31 cellular contexts compared by ENCODE assay signal in the genomic region with DNA sequence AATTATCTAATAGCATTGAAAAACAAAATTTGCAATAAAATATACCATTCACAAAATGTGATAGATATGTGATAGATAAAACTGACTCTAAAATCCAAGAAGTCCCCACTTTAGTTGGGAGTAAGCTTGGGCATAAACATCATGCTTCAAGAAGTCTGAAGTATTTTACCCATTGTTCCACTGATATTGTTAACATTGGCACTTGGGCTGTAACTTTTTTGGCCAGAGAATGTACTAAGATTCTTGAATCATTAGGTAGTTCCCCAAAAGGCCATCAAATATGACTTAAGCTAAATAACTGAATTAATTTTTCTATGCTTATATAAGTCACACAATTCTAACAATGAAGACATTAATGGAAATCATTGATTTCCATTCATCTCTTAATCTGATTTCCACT.
"Had no signal": no experiment of that assay in that cellular context is flagged by ENCODE, and none has a peak within 500 bp of the region (broad histone marks: within the 10 kb centered on the region; RNA-seq: fewer than 3 reads in every experiment).

No MANE protein-coding gene starts in this region.

- H3K27ac Mint-ChIP-seq: immature natural killer cell; mesothelial cell of epicardium; naive B cell; natural killer cell; nephron progenitor cell; neural progenitor cell; progenitor cell of endocrine pancreas; stimulated activated naive B cell treated with anti-CD40 and anti-IgM and Interleukin-4, amounts not matched to agents 10 μg/mL and 1 μg/mL and 100 μg/mL, for 72 hours had no signal

- H3K36me3 Mint-ChIP-seq: immature natural killer cell; mesothelial cell of epicardium; naive B cell; natural killer cell; neural progenitor cell; stimulated activated naive B cell treated with anti-CD40 and anti-IgM and Interleukin-4, amounts not matched to agents 10 μg/mL and 1 μg/mL and 100 μg/mL, for 72 hours had no signal

- H2AFZ ChIP-seq: neural progenitor cell had no signal

- H3K9me3 ChIP-seq: left ventricle myocardium inferior, neutrophil, ovary, stomach, testis, thyroid gland, transverse colon, upper lobe of left lung, vagina had no signal

- H3K4me3 Mint-ChIP-seq: immature natural killer cell; mesothelial cell of epicardium; naive B cell; natural killer cell; nephron progenitor cell; neural progenitor cell; stimulated activated naive B cell treated with anti-CD40 and anti-IgM and Interleukin-4, amounts not matched to agents 10 μg/mL and 1 μg/mL and 100 μg/mL, for 72 hours had no signal

- ATAC-seq: natural killer cell; right cardiac atrium; sciatic nerve; stimulated activated naive B cell treated with anti-CD40 and anti-IgM and Interleukin-4, amounts not matched to agents 10 μg/mL and 1 μg/mL and 100 μg/mL, for 72 hours; stimulated activated naive CD8-positive, alpha-beta T cell treated with anti-CD3 and anti-CD28 coated beads, Interleukin-15, Interleukin-2, amounts not matched to agents 100 U/mL and 50 U/mL, for 24 hours had no signal

- FAIRE-seq: islet of Langerhans had no signal

- H3K4me1 Mint-ChIP-seq: immature natural killer cell; naive B cell; natural killer cell; nephron progenitor cell; stimulated activated naive B cell treated with anti-CD40 and anti-IgM and Interleukin-4, amounts not matched to agents 10 μg/mL and 1 μg/mL and 100 μg/mL, for 72 hours had no signal

- H3K27me3 ChIP-seq: neural progenitor cell, neutrophil, ovary, stomach, testis, thyroid gland, transverse colon, upper lobe of left lung, vagina had no signal

- H3K27ac ChIP-seq: left ventricle myocardium inferior, neural progenitor cell, neutrophil, ovary, skin epidermis, stomach, testis, thyroid gland, transverse colon, upper lobe of left lung, vagina had no signal

- DNase-seq: hypothalamus; immature natural killer cell; left ventricle myocardium inferior; mesendoderm; naive B cell; natural killer cell; nephron progenitor cell; occipital lobe; ovary; retina; right cardiac atrium; stimulated activated CD4-positive, alpha-beta T cell treated with anti-CD3 and anti-CD28 coated beads, Interleukin-12 subunit alpha, Interleukin-12 subunit beta, amount 100 ng/mL, for 4 hours; stimulated activated CD4-positive, alpha-beta T cell treated with anti-CD3 and anti-CD28 coated beads, Interleukin-15, amount 100 ng/mL, for 24 hours; stimulated activated CD4-positive, alpha-beta T cell treated with anti-CD3 and anti-CD28 coated beads, Interleukin-2, amount 100 ng/mL, for 24 hours; stimulated activated CD4-positive, alpha-beta T cell treated with anti-CD3 and anti-CD28 coated beads, Interleukin-4, amount 100 ng/mL, for 1 hour; stimulated activated naive B cell treated with anti-CD40 and anti-IgM and Interleukin-4, amounts not matched to agents 10 μg/mL and 1 μg/mL and 100 μg/mL, for 72 hours; stimulated activated naive CD8-positive, alpha-beta T cell treated with anti-CD3 and anti-CD28 coated beads, Interleukin-15, Interleukin-2, amounts not matched to agents 100 U/mL and 50 U/mL, for 24 hours; stomach; testis; thyroid gland; transverse colon; upper lobe of left lung had no signal

- H3K4me2 ChIP-seq: neural progenitor cell had no signal

- H3K9me3 Mint-ChIP-seq: mesothelial cell of epicardium, nephron progenitor cell had no signal

- H3K9ac ChIP-seq: neural progenitor cell had no signal

- H3K27me3 Mint-ChIP-seq: naive B cell; progenitor cell of endocrine pancreas; stimulated activated naive B cell treated with anti-CD40 and anti-IgM and Interleukin-4, amounts not matched to agents 10 μg/mL and 1 μg/mL and 100 μg/mL, for 72 hours had no signal

- H3K36me3 ChIP-seq: left ventricle myocardium inferior, neural progenitor cell, neutrophil, ovary, stomach, thyroid gland, transverse colon, upper lobe of left lung, vagina had no signal

- H3K4me3 ChIP-seq: left ventricle myocardium inferior, lung, neural progenitor cell, ovary, skin epidermis, stomach, testis, thyroid gland, transverse colon, upper lobe of left lung, vagina had no signal

- H3K4me1 ChIP-seq: left ventricle myocardium inferior, stomach, testis, thyroid gland, transverse colon, upper lobe of left lung, vagina had no signal
